Comparison of ENCODE assay signal across 1 cellular context in the genomic region with DNA sequence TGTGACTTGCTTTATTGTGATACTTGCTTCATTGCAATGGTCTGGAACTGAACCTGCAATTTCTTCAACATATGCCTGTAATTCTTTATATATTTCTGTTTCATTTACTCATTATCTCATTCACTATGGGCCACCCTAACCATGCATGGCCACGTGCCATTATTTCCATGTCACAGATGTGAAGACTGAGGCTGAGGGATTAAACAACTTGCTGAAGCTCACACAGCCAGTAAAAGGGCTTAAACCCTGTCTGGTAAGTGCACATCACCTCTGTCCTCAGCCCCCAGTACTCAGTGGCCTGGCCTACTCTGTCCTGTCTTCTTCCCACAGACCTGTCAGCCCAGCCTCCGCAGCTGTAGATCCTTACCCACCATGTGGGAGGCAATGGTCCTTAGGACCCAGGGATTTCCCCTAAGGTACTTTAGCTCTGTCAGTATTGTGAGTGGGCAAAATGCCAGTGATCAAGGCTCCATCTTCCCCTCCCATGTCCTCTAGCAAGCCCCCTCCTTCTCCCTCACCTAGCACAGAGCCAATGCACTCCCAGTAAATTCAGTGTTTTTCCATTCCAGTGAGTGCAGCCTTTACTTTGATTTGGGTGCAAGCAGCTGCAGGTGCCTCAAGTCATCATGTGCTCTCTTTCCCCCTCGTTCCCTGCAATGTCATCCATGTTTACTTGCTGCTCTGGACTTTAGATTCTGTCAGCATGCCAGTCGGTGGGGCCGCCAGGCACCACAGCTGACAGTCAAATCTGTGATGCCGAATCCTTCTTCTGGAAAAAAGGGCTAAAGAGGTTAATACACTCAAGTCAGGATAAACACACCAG.
TF ChIP-seq lines count a peak whose summit lies in the region.

No MANE protein-coding gene starts in this region.

TF ChIP-seq in HepG2, 621 proteins besides CTCF, POLR2A, EP300 and RAD21 (continued from another document and continues in another):
- TF ChIP-seq, protein P1, sequence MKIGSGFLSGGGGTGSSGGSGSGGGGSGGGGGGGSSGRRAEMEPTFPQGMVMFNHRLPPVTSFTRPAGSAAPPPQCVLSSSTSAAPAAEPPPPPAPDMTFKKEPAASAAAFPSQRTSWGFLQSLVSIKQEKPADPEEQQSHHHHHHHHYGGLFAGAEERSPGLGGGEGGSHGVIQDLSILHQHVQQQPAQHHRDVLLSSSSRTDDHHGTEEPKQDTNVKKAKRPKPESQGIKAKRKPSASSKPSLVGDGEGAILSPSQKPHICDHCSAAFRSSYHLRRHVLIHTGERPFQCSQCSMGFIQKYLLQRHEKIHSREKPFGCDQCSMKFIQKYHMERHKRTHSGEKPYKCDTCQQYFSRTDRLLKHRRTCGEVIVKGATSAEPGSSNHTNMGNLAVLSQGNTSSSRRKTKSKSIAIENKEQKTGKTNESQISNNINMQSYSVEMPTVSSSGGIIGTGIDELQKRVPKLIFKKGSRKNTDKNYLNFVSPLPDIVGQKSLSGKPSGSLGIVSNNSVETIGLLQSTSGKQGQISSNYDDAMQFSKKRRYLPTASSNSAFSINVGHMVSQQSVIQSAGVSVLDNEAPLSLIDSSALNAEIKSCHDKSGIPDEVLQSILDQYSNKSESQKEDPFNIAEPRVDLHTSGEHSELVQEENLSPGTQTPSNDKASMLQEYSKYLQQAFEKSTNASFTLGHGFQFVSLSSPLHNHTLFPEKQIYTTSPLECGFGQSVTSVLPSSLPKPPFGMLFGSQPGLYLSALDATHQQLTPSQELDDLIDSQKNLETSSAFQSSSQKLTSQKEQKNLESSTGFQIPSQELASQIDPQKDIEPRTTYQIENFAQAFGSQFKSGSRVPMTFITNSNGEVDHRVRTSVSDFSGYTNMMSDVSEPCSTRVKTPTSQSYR (CRISPR knock-in tag; IDR thresholded peaks at IDR 0.05; ENCODE audit: borderline replicate concordance), result peak; percentile 56; the same call in 1 of the 2 replicates
- TF ChIP-seq ZNF124 (CRISPR knock-in tag; IDR thresholded peaks at IDR 0.05), result 0 out of 2 replicates have a peak, but pooled peaks have one; percentile 26
- peak; percentile 56; the same call in 1 of the 2 replicates for TF ChIP-seq RBAK (CRISPR knock-in tag; IDR thresholded peaks at IDR 0.05)
- TF ChIP-seq ZNF232 (CRISPR knock-in tag; IDR thresholded peaks at IDR 0.05; ENCODE audit: borderline replicate concordance), result peak; percentile 80; the same call in 1 of the 2 replicates
- 0 out of 2 replicates have a peak, but pooled peaks have one; percentile 61 for TF ChIP-seq ZNF160 (CRISPR knock-in tag; IDR thresholded peaks at IDR 0.05)
- no peak; the same call in 1 of the 2 replicates for TF ChIP-seq ZNF652 (CRISPR knock-in tag; IDR thresholded peaks at IDR 0.05; ENCODE audit: borderline replicate concordance, low read depth)
- TF ChIP-seq, protein P2, sequence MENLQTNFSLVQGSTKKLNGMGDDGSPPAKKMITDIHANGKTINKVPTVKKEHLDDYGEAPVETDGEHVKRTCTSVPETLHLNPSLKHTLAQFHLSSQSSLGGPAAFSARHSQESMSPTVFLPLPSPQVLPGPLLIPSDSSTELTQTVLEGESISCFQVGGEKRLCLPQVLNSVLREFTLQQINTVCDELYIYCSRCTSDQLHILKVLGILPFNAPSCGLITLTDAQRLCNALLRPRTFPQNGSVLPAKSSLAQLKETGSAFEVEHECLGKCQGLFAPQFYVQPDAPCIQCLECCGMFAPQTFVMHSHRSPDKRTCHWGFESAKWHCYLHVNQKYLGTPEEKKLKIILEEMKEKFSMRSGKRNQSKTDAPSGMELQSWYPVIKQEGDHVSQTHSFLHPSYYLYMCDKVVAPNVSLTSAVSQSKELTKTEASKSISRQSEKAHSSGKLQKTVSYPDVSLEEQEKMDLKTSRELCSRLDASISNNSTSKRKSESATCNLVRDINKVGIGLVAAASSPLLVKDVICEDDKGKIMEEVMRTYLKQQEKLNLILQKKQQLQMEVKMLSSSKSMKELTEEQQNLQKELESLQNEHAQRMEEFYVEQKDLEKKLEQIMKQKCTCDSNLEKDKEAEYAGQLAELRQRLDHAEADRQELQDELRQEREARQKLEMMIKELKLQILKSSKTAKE (CRISPR knock-in tag; IDR thresholded peaks at IDR 0.05; ENCODE audit: borderline replicate concordance), result no peak
- TF ChIP-seq ZKSCAN5 (CRISPR knock-in tag; IDR thresholded peaks at IDR 0.05), result no peak
- TF ChIP-seq, protein P3, sequence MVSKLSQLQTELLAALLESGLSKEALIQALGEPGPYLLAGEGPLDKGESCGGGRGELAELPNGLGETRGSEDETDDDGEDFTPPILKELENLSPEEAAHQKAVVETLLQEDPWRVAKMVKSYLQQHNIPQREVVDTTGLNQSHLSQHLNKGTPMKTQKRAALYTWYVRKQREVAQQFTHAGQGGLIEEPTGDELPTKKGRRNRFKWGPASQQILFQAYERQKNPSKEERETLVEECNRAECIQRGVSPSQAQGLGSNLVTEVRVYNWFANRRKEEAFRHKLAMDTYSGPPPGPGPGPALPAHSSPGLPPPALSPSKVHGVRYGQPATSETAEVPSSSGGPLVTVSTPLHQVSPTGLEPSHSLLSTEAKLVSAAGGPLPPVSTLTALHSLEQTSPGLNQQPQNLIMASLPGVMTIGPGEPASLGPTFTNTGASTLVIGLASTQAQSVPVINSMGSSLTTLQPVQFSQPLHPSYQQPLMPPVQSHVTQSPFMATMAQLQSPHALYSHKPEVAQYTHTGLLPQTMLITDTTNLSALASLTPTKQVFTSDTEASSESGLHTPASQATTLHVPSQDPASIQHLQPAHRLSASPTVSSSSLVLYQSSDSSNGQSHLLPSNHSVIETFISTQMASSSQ (IDR thresholded peaks at IDR 0.05; ENCODE audit: low read depth), result no peak; the same call in 1 of the 2 replicates
- TF ChIP-seq, protein P3 (CRISPR knock-in tag; IDR thresholded peaks at IDR 0.05; ENCODE audit: borderline replicate concordance), result peak; percentile 74; the same call in 1 of the 2 replicates
- no peak for TF ChIP-seq REST (IDR thresholded peaks at IDR 0.05; ENCODE audit: borderline replicate concordance in 1 of 2, low read depth in 1 of 2, low read length in 2 of 2)
- peak; percentile 79 for TF ChIP-seq TOE1 (CRISPR knock-in tag; IDR thresholded peaks at IDR 0.05)
- TF ChIP-seq ZNF333 (CRISPR knock-in tag; IDR thresholded peaks at IDR 0.05; ENCODE audit: borderline replicate concordance), result 0 out of 2 replicates have a peak, but pooled peaks have one; percentile 52
- no peak for TF ChIP-seq HMGA1 (CRISPR knock-in tag; conservative IDR thresholded peaks at IDR 0.05)
- TF ChIP-seq RBM22 (optimal IDR thresholded peaks at IDR 0.05; ENCODE audit: low read length), result no peak
- no peak for TF ChIP-seq JUNB (CRISPR knock-in tag; IDR thresholded peaks at IDR 0.05; ENCODE audit: borderline replicate concordance)
- no peak for TF ChIP-seq U2AF1 (optimal IDR thresholded peaks at IDR 0.05; ENCODE audit: low read depth, low read length)
- TF ChIP-seq SOX13 (IDR thresholded peaks at IDR 0.05), result no peak
- peak in 1 of 2 experiments; percentile 77; a peak in 2 of 4 replicates for TF ChIP-seq SOX13 (CRISPR knock-in tag; conservative IDR thresholded peaks at IDR 0.05 in 1 of 2, IDR thresholded peaks at IDR 0.05 in 1 of 2)
- peak; percentile 75 for TF ChIP-seq PPARG (CRISPR knock-in tag; conservative IDR thresholded peaks at IDR 0.05)
- TF ChIP-seq NBN (conservative IDR thresholded peaks at IDR 0.05), result no peak
- peak; percentile 93 for TF ChIP-seq ZMYM3 (CRISPR knock-in tag; IDR thresholded peaks at IDR 0.05)
- no peak for TF ChIP-seq AFF4 (CRISPR knock-in tag; IDR thresholded peaks at IDR 0.05)
- peak; percentile 37; the same call in 1 of the 2 replicates for TF ChIP-seq KLF6 (CRISPR knock-in tag; IDR thresholded peaks at IDR 0.05)
- no peak for TF ChIP-seq SRSF9 (IDR thresholded peaks at IDR 0.05; ENCODE audit: borderline replicate concordance, insufficient read depth, low read depth, low read length, poor library complexity, severe bottlenecking)
- TF ChIP-seq ZNF136 (CRISPR knock-in tag; IDR thresholded peaks at IDR 0.05; ENCODE audit: low read depth), result 0 out of 2 replicates have a peak, but pooled peaks have one; percentile 65
- no peak for TF ChIP-seq ARNT (IDR thresholded peaks at IDR 0.05)
- TF ChIP-seq ZNF30 (CRISPR knock-in tag; IDR thresholded peaks at IDR 0.05), result no peak
- TF ChIP-seq SOX5 (CRISPR knock-in tag; IDR thresholded peaks at IDR 0.05; ENCODE audit: borderline replicate concordance), result peak; percentile 80; the same call in 1 of the 2 replicates
- TF ChIP-seq KDM1A (CRISPR knock-in tag; IDR thresholded peaks at IDR 0.05), result peak; percentile 68
- TF ChIP-seq TGIF2 (CRISPR knock-in tag; IDR thresholded peaks at IDR 0.05), result peak; percentile 71; the same call in 1 of the 2 replicates
- TF ChIP-seq NR2C2 (CRISPR knock-in tag; IDR thresholded peaks at IDR 0.05; ENCODE audit: borderline replicate concordance), result no peak; the same call in 1 of the 2 replicates
- TF ChIP-seq ZBTB7A (CRISPR knock-in tag; IDR thresholded peaks at IDR 0.05), result no peak
- no peak for TF ChIP-seq RNF219 (CRISPR knock-in tag; IDR thresholded peaks at IDR 0.05)
- TF ChIP-seq ZNF629 (CRISPR knock-in tag; conservative IDR thresholded peaks at IDR 0.05), result peak; percentile 93
- TF ChIP-seq ZNF562 (CRISPR knock-in tag; IDR thresholded peaks at IDR 0.05; ENCODE audit: borderline replicate concordance), result no peak
